8 cellular contexts compared by ENCODE assay signal in the genomic region with DNA sequence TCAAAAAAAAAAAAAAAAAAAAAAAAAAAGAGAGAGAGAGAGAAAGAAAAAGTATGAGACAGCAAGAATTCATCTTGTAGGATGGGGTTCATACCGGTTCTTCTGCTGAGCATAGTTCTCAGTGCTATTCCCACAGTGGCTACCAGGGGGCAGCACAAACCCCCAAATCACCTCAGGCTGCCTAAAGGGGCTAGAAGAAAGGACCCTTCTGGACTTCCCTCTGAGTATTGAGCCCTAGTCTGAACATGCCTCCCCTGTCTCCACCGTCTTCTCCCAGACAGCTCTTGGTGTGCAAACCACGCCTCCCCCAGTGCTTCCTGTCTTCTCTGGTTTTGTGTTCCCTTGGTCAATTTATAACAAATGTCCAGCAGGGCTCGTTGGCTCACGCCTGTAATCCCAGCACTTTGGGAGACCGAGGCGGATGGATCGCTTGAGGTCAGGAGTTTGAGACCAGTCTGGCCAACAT. TPM values are rescaled to one million over a fixed set of nuclear protein-coding genes. Genes with fewer than 3 reads are reported as not detected.
DNase-seq lines count a peak whose midpoint lies in the region; ATAC-seq and TF ChIP-seq lines count a peak whose summit lies in the region.

No MANE protein-coding gene starts in this region.

- WGBS in lower leg skin, 2 donors, result 11 to 29% methylated on average over 8 of the region's 8 CpGs

- intact Hi-C loops in CD8-positive, alpha-beta T cell (cut with DNase I, micrococcal nuclease), result loop anchor here (1.0 kb wide), 4 partner anchors 104 to 159 kb away; no protein-coding TSS in a partner anchor
- intact Hi-C loops in activated CD4-positive, alpha-beta T cell treated with anti-CD3 and anti-CD28 coated beads for 36 hours (cut with DNase I, micrococcal nuclease), result loop anchor here (1.0 kb wide), 2 partner anchors 148 to 159 kb away; no protein-coding TSS in a partner anchor
- intact Hi-C loops in lower leg skin (cut with DNase I; ENCODE audit: low total_unique reads), result no loop called here

- no peak overlapping the region for H3K27ac Mint-ChIP-seq in CD8-positive, alpha-beta T cell
- H3K27ac Mint-ChIP-seq in activated CD4-positive, alpha-beta T cell treated with anti-CD3 and anti-CD28 coated beads for 36 hours, result no peak overlapping the region
- peak overlapping the region; percentile 1 for H3K27ac Mint-ChIP-seq in chondrocyte (ENCODE audit: unreplicated experiment)

- CTCF ChIA-PET in CD8-positive, alpha-beta T cell (lab: Charles Lee), result interaction anchor here (0.6 to 3.6 kb wide), 12 partner anchors 13 to 489 kb away, joined by 3 to 21 read pairs (median 4); partner anchors contain the start of gene HOXC9
- CTCF ChIA-PET in HEK293T (lab: Yijun Ruan, JAX), result interaction anchor here (0.6 to 1.4 kb wide), 7 partner anchors 10 to 1669 kb away, joined by 3 to 5 read pairs (median 3); no protein-coding TSS in a partner anchor
- CTCF ChIA-PET in activated CD4-positive, alpha-beta T cell treated with anti-CD3 and anti-CD28 coated beads for 36 hours (lab: Charles Lee), result interaction anchor here (0.6 to 3.0 kb wide), 16 partner anchors 9 to 759 kb away, joined by 3 to 12 read pairs (median 3); partner anchors contain the start of genes COPZ1 and HOXC10

- H3K4me3 Mint-ChIP-seq in CD8-positive, alpha-beta T cell, result no peak overlapping the region
- no peak overlapping the region for H3K4me3 Mint-ChIP-seq in activated CD4-positive, alpha-beta T cell treated with anti-CD3 and anti-CD28 coated beads for 36 hours
- no peak overlapping the region for H3K4me3 Mint-ChIP-seq in chondrocyte (ENCODE audit: unreplicated experiment)

- peaks cover 22% of the 10 kb centered on the region for H3K4me1 ChIP-seq in CD8-positive, alpha-beta T cell (ENCODE audit: insufficient read depth, low read length)

- no peaks in the 10 kb centered on the region for H3K36me3 ChIP-seq in CD8-positive, alpha-beta T cell (ENCODE audit: insufficient read depth, low read length)

- peaks cover 8% of the 10 kb centered on the region for H3K27me3 Mint-ChIP-seq in CD8-positive, alpha-beta T cell (ENCODE audit: low read depth)
- peaks cover 12% of the 10 kb centered on the region for H3K27me3 Mint-ChIP-seq in activated CD4-positive, alpha-beta T cell treated with anti-CD3 and anti-CD28 coated beads for 36 hours
- no peaks in the 10 kb centered on the region for H3K27me3 Mint-ChIP-seq in chondrocyte (ENCODE audit: low read depth)

- H3K4me1 Mint-ChIP-seq in CD8-positive, alpha-beta T cell (ENCODE audit: low read depth), result peaks cover 26% of the 10 kb centered on the region
- peaks cover 26% of the 10 kb centered on the region for H3K4me1 Mint-ChIP-seq in activated CD4-positive, alpha-beta T cell treated with anti-CD3 and anti-CD28 coated beads for 36 hours
- H3K4me1 Mint-ChIP-seq in chondrocyte (ENCODE audit: low read depth), result peaks cover 24% of the 10 kb centered on the region

- H3K27me3 ChIP-seq in CD8-positive, alpha-beta T cell (ENCODE audit: insufficient read depth, low read length), result no peaks in the 10 kb centered on the region

- peak; percentile 62 for TF ChIP-seq CTCF in CD8-positive, alpha-beta T cell (IDR thresholded peaks at IDR 0.05)
- peak; percentile 86 for TF ChIP-seq CTCF in chondrocyte (IDR thresholded peaks at IDR 0.05)
- peak in 1 of 3 donors; percentile 53 for TF ChIP-seq CTCF in lower leg skin (IDR thresholded peaks at IDR 0.05)

- peak; percentile 62 for ATAC-seq in CD8-positive, alpha-beta T cell
- peak; percentile 58 for ATAC-seq in activated CD4-positive, alpha-beta T cell treated with anti-CD3 and anti-CD28 coated beads for 36 hours
- no peak for ATAC-seq in HG03354 (IDR thresholded peaks at IDR 0.05; ENCODE audit: poor library complexity, severe bottlenecking, unreplicated experiment)

- peak; percentile 39 to 71 (median 59) for DNase-seq in CD8-positive, alpha-beta T cell
- DNase-seq in HEK293T (ENCODE audit: extremely low spot score) (peak; percentile 66), NCI-H446 treated with DMSO at 0.1 percent for 48 hours (lab: John Stamatoyannopoulos, UW) (peak; percentile 37), chondrocyte (ENCODE audit: low spot score) (no peak), lower leg skin (ENCODE audit: low spot score in 2 of 2) (peak; percentile 63 to 94)
- peak; percentile 84 for DNase-seq in activated CD4-positive, alpha-beta T cell treated with anti-CD3 and anti-CD28 coated beads for 36 hours
- peak; percentile 22 to 40 for DNase-seq in stimulated activated CD8-positive, alpha-beta memory T cell treated with anti-CD3 and anti-CD28 coated beads, Interleukin-4, amount 100 ng/mL, for 4 hours (ENCODE audit: low read depth in 2 of 2, low spot score in 1 of 2)

- no peak for TF ChIP-seq POLR2A in lower leg skin (IDR thresholded peaks at IDR 0.05)

- no peaks in the 10 kb centered on the region for H3K9me3 Mint-ChIP-seq in CD8-positive, alpha-beta T cell
- no peaks in the 10 kb centered on the region for H3K9me3 Mint-ChIP-seq in activated CD4-positive, alpha-beta T cell treated with anti-CD3 and anti-CD28 coated beads for 36 hours (ENCODE audit: low read depth)
- no peaks in the 10 kb centered on the region for H3K9me3 Mint-ChIP-seq in chondrocyte (ENCODE audit: low read depth)

- POLR2A ChIA-PET in CD8-positive, alpha-beta T cell (lab: Charles Lee), result no interaction called here
- POLR2A ChIA-PET in HEK293T (lab: Yijun Ruan, JAX), result interaction anchor here (0.6 kb wide), 1 partner anchor 60 kb away, joined by 4 read pairs; the partner anchor contains the start of genes CBX5 and HNRNPA1
- POLR2A ChIA-PET in activated CD4-positive, alpha-beta T cell treated with anti-CD3 and anti-CD28 coated beads for 36 hours (lab: Charles Lee), result no interaction called here

- H3K36me3 Mint-ChIP-seq in CD8-positive, alpha-beta T cell, result no peaks in the 10 kb centered on the region
- H3K36me3 Mint-ChIP-seq in activated CD4-positive, alpha-beta T cell treated with anti-CD3 and anti-CD28 coated beads for 36 hours (ENCODE audit: low read depth), result no peaks in the 10 kb centered on the region
- H3K36me3 Mint-ChIP-seq in chondrocyte (ENCODE audit: low read depth), result no peaks in the 10 kb centered on the region

- no peaks in the 10 kb centered on the region for H3K9me3 ChIP-seq in CD8-positive, alpha-beta T cell (ENCODE audit: low read length)

- H3K27ac ChIP-seq in CD8-positive, alpha-beta T cell (ENCODE audit: low read depth, low read length), result no peak overlapping the region

- no peak overlapping the region for H3K4me3 ChIP-seq in CD8-positive, alpha-beta T cell (ENCODE audit: low read depth, low read length)
- H3K4me3 ChIP-seq in lower leg skin (ENCODE audit: low read depth, poor library complexity, severe bottlenecking), result no peak overlapping the region

TF ChIP-seq in HEK293T, 16 proteins besides CTCF, POLR2A, EP300 and RAD21:
- TF ChIP-seq ZNF384 (IDR thresholded peaks at IDR 0.05), result peak; percentile 57; the same call in 1 of the 2 replicates
- TF ChIP-seq LEF1 (IDR thresholded peaks at IDR 0.05; ENCODE audit: borderline replicate concordance), result no peak
- TF ChIP-seq FOXK2 (IDR thresholded peaks at IDR 0.05), result no peak
- TF ChIP-seq SP1 (IDR thresholded peaks at IDR 0.05), result no peak
TF ChIP-seq in HEK293T: peak in this region for 1.

RNA-seq across cellular contexts. Expression of gene SMUG1, which starts 31.3 kb away (rescaled TPM):
- total RNA-seq in CD8-positive, alpha-beta T cell, result 1 to 10 TPM; 2.5 to 2.9 TPM
- 10 to 100 TPM; 19.5 to 28.5 TPM for total RNA-seq in activated CD4-positive, alpha-beta T cell treated with anti-CD3 and anti-CD28 coated beads for 36 hours
- total RNA-seq in chondrocyte (21.1 to 28.7 TPM (median 23.6 TPM) in 3 replicates), lower leg skin (10 to 100 TPM; 50.6 to 73.0 (median 55.4) TPM)

RNA-seq across cellular contexts. Expression of gene CBX5, which starts 59.8 kb away (rescaled TPM):
- total RNA-seq in CD8-positive, alpha-beta T cell, result 10 to 100 TPM; 26.1 to 26.7 TPM
- total RNA-seq in activated CD4-positive, alpha-beta T cell treated with anti-CD3 and anti-CD28 coated beads for 36 hours, result 100 to 1,000 TPM; 140 to 146 TPM
- total RNA-seq in chondrocyte (79.4 to 141 TPM (median 81.8 TPM) in 3 replicates), lower leg skin (10 to 100 TPM; 13.2 to 26.4 (median 20.4) TPM)
